8 cellular contexts compared by ENCODE assay signal in genomic region chr3:154324919-154325318, GRCh38. TPM values are rescaled to one million over a fixed set of nuclear protein-coding genes. Genes with fewer than 3 reads are reported as not detected.
A peak's percentile ranks its signal among the peaks of the same experiment; 100 is the strongest.
DNase-seq lines count a peak whose midpoint lies in the region; ATAC-seq and TF ChIP-seq lines count a peak whose summit lies in the region.

No MANE protein-coding gene starts in this region.

- no peak overlapping the region for H3K4me3 Mint-ChIP-seq in activated T-cell treated with anti-CD3 and anti-CD28 coated beads, Interleukin-2, amount 50 U/mL, for 24 hours
- H3K4me3 Mint-ChIP-seq in activated B cell treated with CpG ODN at 0.5 μM for 24 hours: peak overlapping the region; percentile 95
- H3K4me3 Mint-ChIP-seq in stimulated activated naive CD8-positive, alpha-beta T cell treated with anti-CD3 and anti-CD28 coated beads, Interleukin-15, amount 100 ng/mL, for 72 hours: peak overlapping the region; percentile 91

- H3K9me3 ChIP-seq in iPS-18c (ENCODE audit: control insufficient read depth, insufficient read depth, low read length): no peaks in the 10 kb centered on the region

- H3K4me1 Mint-ChIP-seq in activated T-cell treated with anti-CD3 and anti-CD28 coated beads, Interleukin-2, amount 50 U/mL, for 24 hours (ENCODE audit: low read depth): peaks cover 31% of the 10 kb centered on the region
- peaks cover 31% of the 10 kb centered on the region for H3K4me1 Mint-ChIP-seq in activated B cell treated with CpG ODN at 0.5 μM for 24 hours
- H3K4me1 Mint-ChIP-seq in stimulated activated naive CD8-positive, alpha-beta T cell treated with anti-CD3 and anti-CD28 coated beads, Interleukin-15, amount 100 ng/mL, for 72 hours: peaks cover 6% of the 10 kb centered on the region

- intact Hi-C loops in activated B cell treated with CpG ODN at 0.5 μM for 24 hours (cut with micrococcal nuclease): loop anchor here (1.0 kb wide), 2 partner anchors 1529 to 1545 kb away; partner anchors contain the start of genes GMPS and SLC33A1

- POLR2A ChIA-PET in activated B cell treated with CpG ODN at 0.5 μM for 24 hours (lab: Charles Lee): interaction anchor here (0.7 to 1.3 kb wide), 5 partner anchors 9 to 1529 kb away, joined by 3 to 5 read pairs (median 3); partner anchors contain the start of gene SLC33A1

- H3K9me3 Mint-ChIP-seq in activated T-cell treated with anti-CD3 and anti-CD28 coated beads, Interleukin-2, amount 50 U/mL, for 24 hours: no peaks in the 10 kb centered on the region
- no peaks in the 10 kb centered on the region for H3K9me3 Mint-ChIP-seq in activated B cell treated with CpG ODN at 0.5 μM for 24 hours
- peaks cover 6 to 7% of the 10 kb centered on the region in 2 donors for H3K9me3 Mint-ChIP-seq in stimulated activated naive CD8-positive, alpha-beta T cell treated with anti-CD3 and anti-CD28 coated beads, Interleukin-15, amount 100 ng/mL, for 72 hours

- no peak for TF ChIP-seq CTCF in activated B cell treated with CpG ODN at 0.5 μM for 24 hours (IDR thresholded peaks at IDR 0.05)

- no peak for DNase-seq in activated T-cell treated with anti-CD3 and anti-CD28 coated beads, Interleukin-2, amount 50 U/mL, for 24 hours
- DNase-seq in activated T-cell treated with anti-CD3 and anti-CD28 coated beads, Interleukin-2, amount 50 U/mL, for 1 hour: no peak
- DNase-seq in activated B cell treated with CpG ODN at 0.5 μM for 24 hours (no peak), cerebellum (ENCODE audit: low spot score) (no peak)
- no peak for DNase-seq in stimulated activated naive CD8-positive, alpha-beta T cell treated with anti-CD3 and anti-CD28 coated beads, Interleukin-15, amount 100 ng/mL, for 72 hours

- H3K27ac Mint-ChIP-seq in activated T-cell treated with anti-CD3 and anti-CD28 coated beads, Interleukin-2, amount 50 U/mL, for 24 hours: peak overlapping the region; percentile 99
- H3K27ac Mint-ChIP-seq in activated B cell treated with CpG ODN at 0.5 μM for 24 hours: peak overlapping the region; percentile 97
- H3K27ac Mint-ChIP-seq in stimulated activated naive CD8-positive, alpha-beta T cell treated with anti-CD3 and anti-CD28 coated beads, Interleukin-15, amount 100 ng/mL, for 72 hours: peak overlapping the region; percentile 99

- H3K36me3 Mint-ChIP-seq in activated T-cell treated with anti-CD3 and anti-CD28 coated beads, Interleukin-2, amount 50 U/mL, for 24 hours (ENCODE audit: low read depth): peaks cover 12% of the 10 kb centered on the region
- peaks cover 17% of the 10 kb centered on the region for H3K36me3 Mint-ChIP-seq in activated B cell treated with CpG ODN at 0.5 μM for 24 hours (ENCODE audit: low read depth)

- peak overlapping the region; percentile 78; the same call in 1 of the 2 replicates for H3K4me3 ChIP-seq in iPS-18c (ENCODE audit: insufficient read depth, low read depth, low read length)

- CTCF ChIA-PET in activated B cell treated with CpG ODN at 0.5 μM for 24 hours (lab: Charles Lee): interaction anchor here (1.4 kb wide), 1 partner anchor 11 kb away, joined by 4 read pairs; no protein-coding TSS in a partner anchor

- ATAC-seq in activated B cell treated with CpG ODN at 0.5 μM for 24 hours (ENCODE audit: low read depth) (no peak), GM19035 (IDR thresholded peaks at IDR 0.05; ENCODE audit: unreplicated experiment) (no peak), HG02981 (IDR thresholded peaks at IDR 0.05; ENCODE audit: unreplicated experiment) (no peak)
- ATAC-seq in stimulated activated naive CD8-positive, alpha-beta T cell treated with anti-CD3 and anti-CD28 coated beads, Interleukin-15, amount 100 ng/mL, for 72 hours: no peak

- H3K27me3 Mint-ChIP-seq in activated T-cell treated with anti-CD3 and anti-CD28 coated beads, Interleukin-2, amount 50 U/mL, for 24 hours: no peaks in the 10 kb centered on the region
- no peaks in the 10 kb centered on the region for H3K27me3 Mint-ChIP-seq in activated B cell treated with CpG ODN at 0.5 μM for 24 hours
- no peaks in the 10 kb centered on the region for H3K27me3 Mint-ChIP-seq in stimulated activated naive CD8-positive, alpha-beta T cell treated with anti-CD3 and anti-CD28 coated beads, Interleukin-15, amount 100 ng/mL, for 72 hours

RNA-seq across cellular contexts. Expression of gene DHX36, which starts 0.6 kb away (rescaled TPM):
- total RNA-seq in activated B cell treated with CpG ODN at 0.5 μM for 24 hours: 95.9 and 110 TPM in 2 replicates
- 121 TPM for total RNA-seq in cerebellum
